Comparison of ENCODE assay signal across 28 cellular contexts in genomic region chr10:78768882-78769281, GRCh38.
DNase-seq lines count a peak whose midpoint lies in the region; ATAC-seq and TF ChIP-seq lines count a peak whose summit lies in the region.
"Had no signal": no experiment of that assay in that cellular context is flagged by ENCODE, and none has a peak within 500 bp of the region (broad histone marks: within the 10 kb centered on the region; RNA-seq: fewer than 3 reads in every experiment).

No MANE protein-coding gene starts in this region.

- no peak overlapping the region for H3K4me3 Mint-ChIP-seq in endodermal cell
- H3K4me3 Mint-ChIP-seq: activated CD4-positive, alpha-beta memory T cell treated with anti-CD3 and anti-CD28 coated beads, Interleukin-2, amount 10 ng/mL, durations not matched to agents 7 days and 5 days; activated naive CD8-positive, alpha-beta T cell; memory B cell had no signal

- no peak for TF ChIP-seq POLR2A in NB4 (IDR thresholded peaks at IDR 0.05; ENCODE audit: extremely low read depth, insufficient read length)
- TF ChIP-seq POLR2A in thyroid gland (IDR thresholded peaks at IDR 0.05), result no peak

- intact Hi-C loops in thyroid gland (cut with DNase I), result no loop called here

- H3K4me3 ChIP-seq in HEK293 (ENCODE audit: low read depth, low read length), result no peak overlapping the region
- no peak overlapping the region for H3K4me3 ChIP-seq in NB4 (ENCODE audit: low read depth, low read length)
- H3K4me3 ChIP-seq in endodermal cell (ENCODE audit: low read length), result no peak overlapping the region
- H3K4me3 ChIP-seq in osteoblast (ENCODE audit: insufficient read depth, low read length), result no peak overlapping the region
- no peak overlapping the region for H3K4me3 ChIP-seq in thyroid gland (replicated peaks in 1 of 3)
- H3K4me3 ChIP-seq: esophagus muscularis mucosa, heart right ventricle, SJSA1, vagina had no signal

- H3K4me1 Mint-ChIP-seq in endodermal cell, result peaks cover 1% of the 10 kb centered on the region
- H3K4me1 Mint-ChIP-seq: memory B cell had no signal

- peaks cover 4% of the 10 kb centered on the region for H3K27me3 Mint-ChIP-seq in endodermal cell (ENCODE audit: insufficient read depth)
- H3K27me3 Mint-ChIP-seq: activated CD4-positive, alpha-beta memory T cell treated with anti-CD3 and anti-CD28 coated beads, Interleukin-2, amount 10 ng/mL, durations not matched to agents 7 days and 5 days; activated naive CD8-positive, alpha-beta T cell had no signal

- no peak overlapping the region for H2AFZ ChIP-seq in osteoblast (ENCODE audit: low read length)

- DNase-seq in NB4 (ENCODE audit: low read depth) (peak; percentile 51), endodermal cell (peak; percentile 42), osteoblast (ENCODE audit: insufficient read length, low spot score, missing footprints) (peak; percentile 29), EL (no peak), DMS 273 treated with DMSO at 0.1 percent for 48 hours (lab: John Stamatoyannopoulos, UW) (no peak), thyroid gland (no peak)
- DNase-seq: activated CD4-positive, alpha-beta memory T cell treated with anti-CD3 and anti-CD28 coated beads, Interleukin-2, amount 10 ng/mL, durations not matched to agents 7 days and 5 days; activated CD4-positive, CD25-positive, alpha-beta regulatory T cell treated with anti-CD3 and anti-CD28 coated beads, Interleukin-2, amount 50 U/mL, for 72 hours; activated CD8-positive, alpha-beta memory T cell treated with anti-CD3 and anti-CD28 coated beads, Interleukin-2, amount 50 U/mL, for 48 hours; aorta; C1 segment of cervical spinal cord; DMS79 treated with DMSO at 0.1 percent for 48 hours; foreskin keratinocyte; heart right ventricle; Karpas-422; NCI-H1092 treated with DMSO at 0.1 percent for 48 hours; NCI-H187; NCI-H2171; NCI-H524; stimulated activated CD4-positive, alpha-beta T cell treated with anti-CD3 and anti-CD28 coated beads, Interleukin-2, amount 100 ng/mL, for 48 hours had no signal

- POLR2A ChIA-PET in HEK293 (lab: Yijun Ruan, JAX), result no interaction called here

- no peaks in the 10 kb centered on the region for H3K4me1 ChIP-seq in HEK293 (ENCODE audit: control insufficient read depth, insufficient read depth, low read length)
- no peaks in the 10 kb centered on the region for H3K4me1 ChIP-seq in endodermal cell (ENCODE audit: control insufficient read depth, insufficient read depth, low read length)
- no peaks in the 10 kb centered on the region for H3K4me1 ChIP-seq in osteoblast (ENCODE audit: insufficient read depth, low read length)
- peaks cover 12 to 15% of the 10 kb centered on the region in 2 donors for H3K4me1 ChIP-seq in thyroid gland
- H3K4me1 ChIP-seq: foreskin keratinocyte had no signal

- 50 to 87% methylated on average over 1 to 4 of the region's 5 CpGs for WGBS in endodermal cell (ENCODE audit: insufficient coverage in 1 of 2, insufficient read length in 1 of 2), 2 experiments
- WGBS in thyroid gland, 2 donors, result 67 to 81% methylated on average over 4 to 5 of the region's 5 CpGs

- no peaks in the 10 kb centered on the region for H3K79me2 ChIP-seq in osteoblast (ENCODE audit: insufficient read depth, low read length)

- H3K36me3 ChIP-seq in HEK293 (ENCODE audit: control insufficient read depth in 2 of 2, insufficient read depth in 1 of 2, low read length in 2 of 2) (no peaks in the 10 kb centered on the region), endodermal cell (ENCODE audit: control insufficient read depth, insufficient read depth, low read length) (no peaks in the 10 kb centered on the region), osteoblast (ENCODE audit: insufficient read depth, low read length) (no peaks in the 10 kb centered on the region), thyroid gland (no peaks in the 10 kb centered on the region)
- H3K36me3 ChIP-seq: esophagus muscularis mucosa, heart right ventricle, SJSA1, vagina had no signal

- H3K27me3 ChIP-seq in endodermal cell (ENCODE audit: control insufficient read depth, insufficient read depth, low read length, poor library complexity, severe bottlenecking) (no peaks in the 10 kb centered on the region), osteoblast (ENCODE audit: insufficient read depth, low read length) (peaks cover 8% of the 10 kb centered on the region), thyroid gland (no peaks in the 10 kb centered on the region)
- H3K27me3 ChIP-seq: esophagus muscularis mucosa, heart right ventricle, SJSA1, vagina had no signal

- no peak for TF ChIP-seq CTCF in HEK293 (tag by site-specific recombination; IDR thresholded peaks at IDR 0.05)
- TF ChIP-seq CTCF in NB4 (IDR thresholded peaks at IDR 0.05; ENCODE audit: low read depth, low read length), result no peak
- no peak for TF ChIP-seq CTCF in endodermal cell (conservative IDR thresholded peaks at IDR 0.05)
- TF ChIP-seq CTCF in osteoblast (IDR thresholded peaks at IDR 0.05; ENCODE audit: extremely low read depth, low read depth, low read length), result no peak
- TF ChIP-seq CTCF in thyroid gland (IDR thresholded peaks at IDR 0.05), result no peak

- ATAC-seq in GM21360 (IDR thresholded peaks at IDR 0.05; ENCODE audit: unreplicated experiment), result no peak
- ATAC-seq: foreskin keratinocyte had no signal

- no peaks in the 10 kb centered on the region for H3K36me3 Mint-ChIP-seq in endodermal cell (ENCODE audit: low read depth)
- H3K36me3 Mint-ChIP-seq: activated naive CD8-positive, alpha-beta T cell; memory B cell had no signal

- no peaks in the 10 kb centered on the region for H4K20me1 ChIP-seq in osteoblast (ENCODE audit: insufficient read depth, low read length)

- CTCF ChIA-PET in HEK293 (lab: Yijun Ruan, JAX), result interaction anchor here (0.6 kb wide), 1 partner anchor 163 kb away, joined by 3 read pairs; no protein-coding TSS in a partner anchor

- H3K4me2 ChIP-seq in osteoblast (ENCODE audit: insufficient read depth, low read length), result no peak overlapping the region

- peak overlapping the region; percentile 13 for H3K9ac ChIP-seq in endodermal cell (ENCODE audit: extremely low read depth, low read length, poor library complexity, severe bottlenecking)

- no peak overlapping the region for H3K27ac Mint-ChIP-seq in endodermal cell
- H3K27ac Mint-ChIP-seq: activated CD4-positive, alpha-beta memory T cell treated with anti-CD3 and anti-CD28 coated beads, Interleukin-2, amount 10 ng/mL, durations not matched to agents 7 days and 5 days; activated naive CD8-positive, alpha-beta T cell; activated T-helper 2 cell treated with anti-CD3 and anti-CD28 coated beads, Interferon-gamma antibody, Interleukin-2, Interleukin-4, amounts not matched to agents 10 μg/mL and 5 μg/mL and 100 μg/mL, durations not matched to agents 14 hours and 24 hours and 36 hours; memory B cell had no signal

- H3K9me3 ChIP-seq in HEK293 (ENCODE audit: control insufficient read depth, insufficient read depth, low read depth, low read length) (no peaks in the 10 kb centered on the region), endodermal cell (ENCODE audit: control insufficient read depth, low read length) (no peaks in the 10 kb centered on the region), osteoblast (ENCODE audit: low read depth, low read length) (no peaks in the 10 kb centered on the region), thyroid gland (no peaks in the 10 kb centered on the region)
- H3K9me3 ChIP-seq: esophagus muscularis mucosa, heart right ventricle, SJSA1, vagina had no signal

- no peaks in the 10 kb centered on the region for H3K9me3 Mint-ChIP-seq in endodermal cell
- H3K9me3 Mint-ChIP-seq: activated CD4-positive, alpha-beta memory T cell treated with anti-CD3 and anti-CD28 coated beads, Interleukin-2, amount 10 ng/mL, durations not matched to agents 7 days and 5 days; activated T-helper 2 cell treated with anti-CD3 and anti-CD28 coated beads, Interferon-gamma antibody, Interleukin-2, Interleukin-4, amounts not matched to agents 10 μg/mL and 5 μg/mL and 100 μg/mL, durations not matched to agents 14 hours and 24 hours and 36 hours; memory B cell had no signal

- no peak overlapping the region for H3K27ac ChIP-seq in HEK293 (ENCODE audit: extremely low read depth, low read depth, low read length)
- H3K27ac ChIP-seq in endodermal cell (ENCODE audit: low read depth, low read length), result no peak overlapping the region
- H3K27ac ChIP-seq in osteoblast (ENCODE audit: low read depth, low read length), result no peak overlapping the region
- H3K27ac ChIP-seq in thyroid gland, result no peak overlapping the region
- H3K27ac ChIP-seq: esophagus muscularis mucosa, foreskin keratinocyte, SJSA1, vagina had no signal

TF ChIP-seq in HEK293, 187 proteins besides CTCF, POLR2A, EP300 and RAD21 (continues in another document):
- TF ChIP-seq ATF2 (tag by site-specific recombination; IDR thresholded peaks at IDR 0.05; ENCODE audit: low read depth), result no peak
- no peak for TF ChIP-seq GLI4 (tag by site-specific recombination; IDR thresholded peaks at IDR 0.05)
- no peak for TF ChIP-seq ZNF529 (tag by site-specific recombination; IDR thresholded peaks at IDR 0.05; ENCODE audit: insufficient replicate concordance)
- no peak for TF ChIP-seq ZNF112 (tag by site-specific recombination; IDR thresholded peaks at IDR 0.05)

Comparison
In these comparisons a context has a peak if more than half of its experiments do, and no peak if none do; other contexts are left out.
1. DNase-seq: peak in NB4 (single experiment), endodermal cell (single experiment) and osteoblast (single experiment); none in EL (single experiment), DMS 273 treated with DMSO at 0.1 percent for 48 hours (single experiment) and thyroid gland (0 of 2).